Comparison of ENCODE assay signal across 31 cellular contexts in the genomic region with DNA sequence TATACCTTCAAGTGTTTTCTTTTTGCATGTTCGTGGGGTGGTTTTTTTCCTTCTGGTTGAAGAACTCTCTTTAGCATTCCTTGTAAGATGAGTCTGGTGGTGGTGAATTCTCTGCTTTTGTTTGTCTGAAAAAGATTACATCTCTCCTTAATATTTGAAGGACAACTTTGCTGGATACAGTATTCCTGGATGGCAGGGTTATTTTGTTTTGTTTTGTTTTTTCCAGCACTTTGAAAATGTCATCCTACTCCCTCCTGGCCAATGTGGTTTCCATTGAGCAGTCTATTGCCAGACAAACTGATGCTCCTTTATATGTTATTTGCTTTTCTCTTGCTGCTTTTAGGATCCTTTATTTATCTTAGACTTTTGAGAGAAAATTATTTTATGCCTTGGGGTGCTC.
"Had no signal": no experiment of that assay in that cellular context is flagged by ENCODE, and none has a peak within 500 bp of the region (broad histone marks: within the 10 kb centered on the region; RNA-seq: fewer than 3 reads in every experiment).

No MANE protein-coding gene starts in this region.

- DNase-seq: activated B cell treated with CpG ODN at 0.5 μM for 24 hours; activated CD4-positive, alpha-beta memory T cell treated with anti-CD3 and anti-CD28 coated beads for 36 hours; activated CD4-positive, alpha-beta T cell treated with anti-CD3 and anti-CD28 coated beads, Interleukin-2, amount 10 ng/mL, durations not matched to agents 24 days and 14 days; activated CD8-positive, alpha-beta memory T cell treated with anti-CD3 and anti-CD28 coated beads, Interleukin-2, amount 10 ng/mL, durations not matched to agents 7 days and 5 days; activated CD8-positive, alpha-beta memory T cell treated with anti-CD3 and anti-CD28 coated beads, Interleukin-2, amount 50 U/mL, for 4 hours; activated CD8-positive, alpha-beta T cell treated with anti-CD3 and anti-CD28 coated beads, Interleukin-2, amount 10 ng/mL, durations not matched to agents 7 days and 5 days; activated effector memory CD4-positive, alpha-beta T cell treated with anti-CD3 and anti-CD28 coated beads, Interleukin-2, amount 50 U/mL, for 16 hours; activated naive CD4-positive, alpha-beta T cell treated with anti-CD3 and anti-CD28 coated beads for 36 hours; activated naive CD8-positive, alpha-beta T cell treated with anti-CD3 and anti-CD28 coated beads for 36 hours; activated naive CD8-positive, alpha-beta T cell treated with anti-CD3 and anti-CD28 coated beads, Interleukin-2, amount 50 U/mL, for 24 hours; activated T-cell treated with anti-CD3 and anti-CD28 coated beads, Interleukin-2, amount 50 U/mL, for 1 hour; activated T-cell treated with anti-CD3 and anti-CD28 coated beads, Interleukin-2, amount 50 U/mL, for 48 hours; adrenal gland; amygdala; aorta; body of pancreas; caudate nucleus; cerebellar nuclear complex; colonic mucosa; effector CD8-positive, alpha-beta T cell; esophagus squamous epithelium; foreskin melanocyte; T-helper 1 cell; T-helper 17 cell; T1000; WERI-Rb-1 had no signal

- H3K4me3 ChIP-seq: adrenal gland, body of pancreas, colonic mucosa, esophagus squamous epithelium, gastroesophageal sphincter had no signal

- FAIRE-seq: endometrium, endothelial cell of umbilical vein had no signal

- H3K9me3 ChIP-seq: body of pancreas, colonic mucosa had no signal

- H3K36me3 ChIP-seq: adrenal gland, colonic mucosa, esophagus squamous epithelium, gastroesophageal sphincter, WERI-Rb-1 had no signal

- H3K4me1 ChIP-seq: adrenal gland, body of pancreas, colonic mucosa had no signal

- H3K27ac ChIP-seq: adrenal gland, body of pancreas, colonic mucosa, epithelial cell of prostate, esophagus squamous epithelium, gastroesophageal sphincter, WERI-Rb-1 had no signal

- H3K27me3 ChIP-seq: adrenal gland, body of pancreas, colonic mucosa, esophagus squamous epithelium, gastroesophageal sphincter had no signal

- ATAC-seq: activated CD4-positive, CD25-positive, alpha-beta regulatory T cell treated with anti-CD3 and anti-CD28 coated beads, Interleukin-2, amount 50 U/mL, for 24 hours; activated CD8-positive, alpha-beta memory T cell treated with anti-CD3 and anti-CD28 coated beads, Interleukin-2, amount 10 ng/mL, durations not matched to agents 7 days and 5 days; activated CD8-positive, alpha-beta T cell treated with anti-CD3 and anti-CD28 coated beads, Interleukin-2, amount 10 ng/mL, durations not matched to agents 7 days and 5 days; activated naive CD8-positive, alpha-beta T cell treated with anti-CD3 and anti-CD28 coated beads, Interleukin-2, amount 50 U/mL, for 24 hours; body of pancreas; gastroesophageal sphincter; T-helper 17 cell had no signal
